In genomic region chr7:21550076-21550475, GRCh38 we compare ENCODE assay signal across 20 cellular contexts.
"Had no signal": no experiment of that assay in that cellular context is flagged by ENCODE, and none has a peak within 500 bp of the region (broad histone marks: within the 10 kb centered on the region; RNA-seq: fewer than 3 reads in every experiment).

No MANE protein-coding gene starts in this region.

- H3K27ac Mint-ChIP-seq: endodermal cell; naive thymus-derived CD8-positive, alpha-beta T cell; stimulated activated naive B cell treated with anti-CD40 and anti-IgM and Interleukin-4, amounts not matched to agents 10 μg/mL and 1 μg/mL and 100 μg/mL, for 72 hours; stimulated activated naive CD8-positive, alpha-beta T cell treated with anti-CD3 and anti-CD28 coated beads, Interleukin-15, amount 100 ng/mL, for 72 hours had no signal

- H3K27ac ChIP-seq: colonic mucosa, gastrocnemius medialis, heart right ventricle, neutrophil, right atrium auricular region, sigmoid colon, skin epidermis, thoracic aorta had no signal

- H3K4me1 ChIP-seq: colonic mucosa, gastrocnemius medialis, right atrium auricular region, sigmoid colon had no signal

- DNase-seq: colonic mucosa; dermis blood vessel endothelial cell; endodermal cell; gastrocnemius medialis; heart right ventricle; islet precursor cell; mucosa of descending colon; naive thymus-derived CD8-positive, alpha-beta T cell; posterior cingulate gyrus; sigmoid colon; stimulated activated CD4-positive, alpha-beta T cell treated with anti-CD3 and anti-CD28 coated beads, Interleukin-2, amount 100 ng/mL, for 24 hours; stimulated activated CD4-positive, alpha-beta T cell treated with anti-CD3 and anti-CD28 coated beads, Interleukin-4, amount 100 ng/mL, for 4 hours; stimulated activated naive B cell treated with anti-CD40 and anti-IgM and Interleukin-4, amounts not matched to agents 10 μg/mL and 1 μg/mL and 100 μg/mL, for 72 hours; stimulated activated naive CD8-positive, alpha-beta T cell treated with anti-CD3 and anti-CD28 coated beads, Interleukin-15, amount 100 ng/mL, for 72 hours; trophoblast cell had no signal

- H3K36me3 Mint-ChIP-seq: naive thymus-derived CD8-positive, alpha-beta T cell; stimulated activated naive B cell treated with anti-CD40 and anti-IgM and Interleukin-4, amounts not matched to agents 10 μg/mL and 1 μg/mL and 100 μg/mL, for 72 hours had no signal

- H3K36me3 ChIP-seq: colonic mucosa, gastrocnemius medialis, heart right ventricle, neutrophil, right atrium auricular region, sigmoid colon, thoracic aorta had no signal

- H3K9me3 ChIP-seq: colonic mucosa, gastrocnemius medialis, heart right ventricle, mucosa of descending colon, neutrophil, right atrium auricular region, sigmoid colon, thoracic aorta had no signal

- H3K4me1 Mint-ChIP-seq: naive thymus-derived CD8-positive, alpha-beta T cell; stimulated activated naive B cell treated with anti-CD40 and anti-IgM and Interleukin-4, amounts not matched to agents 10 μg/mL and 1 μg/mL and 100 μg/mL, for 72 hours; stimulated activated naive CD8-positive, alpha-beta T cell treated with anti-CD3 and anti-CD28 coated beads, Interleukin-15, amount 100 ng/mL, for 72 hours had no signal

- H3K27me3 ChIP-seq: right atrium auricular region had no signal

- ATAC-seq: gastrocnemius medialis; heart right ventricle; left lobe of liver; mucosa of descending colon; naive thymus-derived CD8-positive, alpha-beta T cell; stimulated activated naive B cell treated with anti-CD40 and anti-IgM and Interleukin-4, amounts not matched to agents 10 μg/mL and 1 μg/mL and 100 μg/mL, for 72 hours; stimulated activated naive CD8-positive, alpha-beta T cell treated with anti-CD3 and anti-CD28 coated beads, Interleukin-15, amount 100 ng/mL, for 72 hours had no signal

- H3K9me3 Mint-ChIP-seq: endodermal cell; naive thymus-derived CD8-positive, alpha-beta T cell; stimulated activated naive B cell treated with anti-CD40 and anti-IgM and Interleukin-4, amounts not matched to agents 10 μg/mL and 1 μg/mL and 100 μg/mL, for 72 hours; stimulated activated naive CD8-positive, alpha-beta T cell treated with anti-CD3 and anti-CD28 coated beads, Interleukin-15, amount 100 ng/mL, for 72 hours had no signal

- H3K4me3 Mint-ChIP-seq: endodermal cell; naive thymus-derived CD8-positive, alpha-beta T cell; stimulated activated naive B cell treated with anti-CD40 and anti-IgM and Interleukin-4, amounts not matched to agents 10 μg/mL and 1 μg/mL and 100 μg/mL, for 72 hours; stimulated activated naive CD8-positive, alpha-beta T cell treated with anti-CD3 and anti-CD28 coated beads, Interleukin-15, amount 100 ng/mL, for 72 hours had no signal

- H3K4me3 ChIP-seq: colonic mucosa, gastrocnemius medialis, heart right ventricle, mucosa of descending colon, right atrium auricular region, sigmoid colon, skin epidermis, thoracic aorta had no signal
